In the genomic region with DNA sequence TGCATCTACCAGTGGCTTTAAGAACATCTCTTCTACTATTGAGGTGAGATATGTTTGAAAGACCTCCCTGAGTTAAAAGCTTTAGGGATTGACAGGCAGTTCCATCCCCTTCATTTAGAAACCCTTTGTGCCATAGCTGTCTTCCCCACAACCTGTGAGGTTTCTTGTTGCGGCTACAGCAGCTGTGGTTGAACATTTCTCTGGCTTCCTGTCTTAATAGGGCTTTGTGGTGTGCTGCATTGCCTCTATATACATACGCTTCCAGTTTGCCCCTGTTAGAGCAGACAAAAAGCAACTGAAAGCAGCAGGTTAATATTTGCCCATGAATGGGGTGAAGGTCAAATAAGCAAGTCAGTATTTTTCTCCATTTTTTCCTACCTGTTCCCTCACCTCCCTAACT, we compare ENCODE assay signal across 8 cellular contexts.
DNase-seq lines count a peak whose midpoint lies in the region; ATAC-seq and TF ChIP-seq lines count a peak whose summit lies in the region.

No MANE protein-coding gene starts in this region.

- no peaks in the 10 kb centered on the region for H3K9me3 Mint-ChIP-seq in osteocyte (ENCODE audit: unreplicated experiment)

- ATAC-seq in GM19438 (IDR thresholded peaks at IDR 0.05; ENCODE audit: low read depth, unreplicated experiment) (peak; percentile 100), HG03354 (IDR thresholded peaks at IDR 0.05; ENCODE audit: poor library complexity, severe bottlenecking, unreplicated experiment) (peak; percentile 99)

- intact Hi-C loops in uterus (cut with DNase I; ENCODE audit: low total_unique reads) (no loop called here), tibial artery (cut with DNase I; ENCODE audit: low total_unique reads) (no loop called here)

- H3K4me3 Mint-ChIP-seq in osteocyte (ENCODE audit: unreplicated experiment): no peak overlapping the region

- no peaks in the 10 kb centered on the region for H3K36me3 Mint-ChIP-seq in osteocyte (ENCODE audit: unreplicated experiment)

- TF ChIP-seq CTCF in uterus (IDR thresholded peaks at IDR 0.05): no peak
- TF ChIP-seq CTCF in osteocyte (IDR thresholded peaks at IDR 0.05): no peak
- no peak for TF ChIP-seq CTCF in tibial artery (IDR thresholded peaks at IDR 0.05)

- no peaks in the 10 kb centered on the region for H3K27me3 ChIP-seq in uterus
- no peaks in the 10 kb centered on the region for H3K27me3 ChIP-seq in tibial artery

- no peaks in the 10 kb centered on the region for H3K4me1 Mint-ChIP-seq in osteocyte (ENCODE audit: unreplicated experiment)

- no peaks in the 10 kb centered on the region for H3K4me1 ChIP-seq in uterus
- no peaks in the 10 kb centered on the region for H3K4me1 ChIP-seq in tibial artery

- H3K4me3 ChIP-seq in uterus (no peak overlapping the region), tibial artery (no peak overlapping the region)

- H3K27ac ChIP-seq in uterus (no peak overlapping the region), tibial artery (no peak overlapping the region)

- H3K27ac Mint-ChIP-seq in osteocyte (ENCODE audit: unreplicated experiment): no peak overlapping the region

- H3K9me3 ChIP-seq in uterus: no peaks in the 10 kb centered on the region
- H3K9me3 ChIP-seq in tibial artery: peaks cover 0 to 2% (median 0%) of the 10 kb centered on the region in 3 donors

- DNase-seq in activated T-cell treated with anti-CD3 and anti-CD28 coated beads for 1 hour (ENCODE audit: low read depth) (peak; percentile 8), uterus (no peak), osteocyte (ENCODE audit: extremely low spot score, unreplicated experiment) (no peak), hippocampal formation (lab: John Stamatoyannopoulos, UW) (no peak), tibial artery (no peak)
- peak; percentile 11 for DNase-seq in stimulated activated CD8-positive, alpha-beta memory T cell treated with anti-CD3 and anti-CD28 coated beads, Interleukin-12 subunit alpha, Interleukin-12 subunit beta, amount 100 ng/mL, for 24 hours (ENCODE audit: extremely low read depth)

- TF ChIP-seq POLR2A in uterus (IDR thresholded peaks at IDR 0.05): no peak

- H3K36me3 ChIP-seq in uterus (no peaks in the 10 kb centered on the region), tibial artery (no peaks in the 10 kb centered on the region)

- no peaks in the 10 kb centered on the region for H3K27me3 Mint-ChIP-seq in osteocyte (ENCODE audit: unreplicated experiment)

Comparison
In these comparisons a context has a peak if more than half of its experiments do, and no peak if none do; other contexts are left out.
1. DNase-seq: peak in activated T-cell treated with anti-CD3 and anti-CD28 coated beads for 1 hour (single experiment) and stimulated activated CD8-positive, alpha-beta memory T cell treated with anti-CD3 and anti-CD28 coated beads, Interleukin-12 subunit alpha, Interleukin-12 subunit beta, amount 100 ng/mL, for 24 hours (single experiment); none in uterus (0 of 2), osteocyte (single experiment), hippocampal formation (0 of 2) and tibial artery (0 of 2).